26 cellular contexts compared by ENCODE assay signal in genomic region chr20:63443606-63444395, GRCh38.
"Had no signal": no experiment of that assay in that cellular context is flagged by ENCODE, and none has a peak within 500 bp of the region (broad histone marks: within the 10 kb centered on the region; RNA-seq: fewer than 3 reads in every experiment).

No MANE protein-coding gene starts in this region.

- H3K4me3 Mint-ChIP-seq: activated CD4-positive, alpha-beta T cell treated with anti-CD3 and anti-CD28 coated beads, Interleukin-2, amount 10 ng/mL, durations not matched to agents 7 days and 5 days; activated CD8-positive, alpha-beta memory T cell treated with anti-CD3 and anti-CD28 coated beads, Interleukin-2, amount 10 ng/mL, durations not matched to agents 7 days and 5 days; activated naive CD4-positive, alpha-beta T cell treated with anti-CD3 and anti-CD28 coated beads, Interleukin-2, amount 10 ng/mL, durations not matched to agents 7 days and 5 days; activated naive CD8-positive, alpha-beta T cell treated with anti-CD3 and anti-CD28 coated beads for 36 hours; activated T-helper 17 cell treated with anti-CD3 and anti-CD28 coated beads, Interleukin-2, amount 50 U/mL, for 72 hours had no signal

- H3K27ac ChIP-seq: ascending aorta, body of pancreas, cardiac muscle cell, colonic mucosa, SK-N-MC, VCaP had no signal

- ATAC-seq: activated CD8-positive, alpha-beta memory T cell treated with anti-CD3 and anti-CD28 coated beads, Interleukin-2, amount 10 ng/mL, durations not matched to agents 7 days and 5 days; activated T-helper 17 cell treated with anti-CD3 and anti-CD28 coated beads, Interleukin-2, amount 50 U/mL, for 72 hours; body of pancreas; Right ventricle myocardium inferior had no signal

- H3K36me3 Mint-ChIP-seq: activated naive CD4-positive, alpha-beta T cell treated with anti-CD3 and anti-CD28 coated beads, Interleukin-2, amount 10 ng/mL, durations not matched to agents 7 days and 5 days; activated naive CD8-positive, alpha-beta T cell treated with anti-CD3 and anti-CD28 coated beads for 36 hours had no signal

- DNase-seq: activated CD4-positive, alpha-beta T cell treated with anti-CD3 and anti-CD28 coated beads, Interleukin-2, amount 10 ng/mL, durations not matched to agents 7 days and 5 days; activated CD4-positive, CD25-positive, alpha-beta regulatory T cell; activated CD8-positive, alpha-beta memory T cell treated with anti-CD3 and anti-CD28 coated beads, Interleukin-2, amount 10 ng/mL, durations not matched to agents 7 days and 5 days; activated gamma-delta T cell treated with Interleukin-2 at 50 U/mL for 16 hours; activated naive CD4-positive, alpha-beta T cell treated with anti-CD3 and anti-CD28 coated beads, Interleukin-2, amount 10 ng/mL, durations not matched to agents 7 days and 5 days; activated naive CD8-positive, alpha-beta T cell treated with anti-CD3 and anti-CD28 coated beads for 36 hours; activated T-cell treated with anti-CD3 and anti-CD28 coated beads, Interleukin-2, amount 50 U/mL, for 48 hours; body of pancreas; colonic mucosa; Karpas-422; MM.1S; NCI-H1105; NCI-H1436; NCI-H1694 treated with DMSO at 0.1 percent for 48 hours; NCI-H2029 treated with DMSO at 0.1 percent for 48 hours; NCI-H2171; NCI-H2227 treated with DMSO at 0.1 percent for 48 hours; NCI-H526; NCI-H82; T-helper 1 cell had no signal

- H3K27ac Mint-ChIP-seq: activated CD4-positive, alpha-beta T cell treated with anti-CD3 and anti-CD28 coated beads, Interleukin-2, amount 10 ng/mL, durations not matched to agents 7 days and 5 days; activated CD8-positive, alpha-beta memory T cell treated with anti-CD3 and anti-CD28 coated beads, Interleukin-2, amount 10 ng/mL, durations not matched to agents 7 days and 5 days; activated naive CD4-positive, alpha-beta T cell treated with anti-CD3 and anti-CD28 coated beads, Interleukin-2, amount 10 ng/mL, durations not matched to agents 7 days and 5 days; activated T-helper 17 cell treated with anti-CD3 and anti-CD28 coated beads, Interleukin-2, amount 50 U/mL, for 72 hours had no signal
